In the genomic region with DNA sequence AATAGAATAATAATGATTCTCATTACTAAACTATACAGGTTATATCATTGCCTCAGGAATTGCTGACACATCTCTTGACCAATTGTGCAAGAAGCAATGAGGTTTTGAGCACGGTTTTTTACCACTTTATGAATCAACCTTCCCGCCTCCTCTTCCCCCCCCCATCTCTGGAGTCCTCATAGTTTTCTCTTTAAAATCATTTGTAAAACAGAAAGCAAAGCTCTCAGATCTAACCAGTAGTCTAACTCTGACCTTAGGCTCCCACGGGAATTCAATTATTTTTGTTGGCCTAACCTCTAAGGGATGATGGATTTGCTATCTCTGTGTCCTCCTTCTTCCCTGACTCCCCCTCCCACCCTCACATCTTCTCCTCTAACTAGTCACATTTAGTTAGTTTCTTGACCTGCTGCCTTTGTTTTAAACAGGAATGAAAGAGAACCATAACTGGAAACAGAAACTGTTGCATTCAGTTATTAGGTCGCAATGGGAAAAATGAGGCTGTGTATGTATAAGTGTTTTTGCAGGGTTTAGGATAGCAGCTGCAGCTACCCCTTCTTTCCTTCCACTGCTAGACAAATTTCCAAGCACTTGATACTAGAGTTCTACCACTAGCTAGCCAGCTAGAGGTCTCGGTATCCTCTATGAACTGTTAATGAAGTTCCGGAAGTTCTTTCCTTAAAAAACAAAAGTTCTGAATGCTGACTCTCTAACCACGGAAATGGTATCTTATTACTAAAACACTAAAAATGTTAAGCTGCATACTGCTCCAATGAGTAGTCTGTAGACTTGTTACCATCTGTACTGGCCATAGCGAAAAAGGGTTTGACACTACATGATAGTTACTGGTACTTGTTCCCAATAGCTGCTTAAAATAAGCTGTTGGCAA, we compare ENCODE assay signal across 8 cellular contexts.
DNase-seq lines count a peak whose midpoint lies in the region; ATAC-seq lines count a peak whose summit lies in the region.

No MANE protein-coding gene starts in this region.

- peak overlapping the region in 4 of 11 experiments; percentile 25 to 52 (median 36); a peak in 5 of 22 replicates for H3K9ac ChIP-seq in BLaER1 treated with 17β-estradiol and CSF1 and Interleukin-3, amounts not matched to agents 10 nM and 100 nM

- H3K9me3 ChIP-seq in BLaER1 treated with 17β-estradiol and CSF1 and Interleukin-3, amounts not matched to agents 10 nM and 100 nM (replicated peaks in 1 of 11) = peaks cover 0 to 7% (median 0%) of the 10 kb centered on the region in 11 experiments; a peak in 1 of 22 replicates
- no peaks in the 10 kb centered on the region for H3K9me3 ChIP-seq in aorta (ENCODE audit: control insufficient read depth, low read length)

- DNase-seq in NOMO-1 treated with DMSO at 0.1 percent for 48 hours (lab: John Stamatoyannopoulos, UW; ENCODE audit: unreplicated experiment) (peak; percentile 88), amniotic stem cell (lab: John Stamatoyannopoulos, UW) (peak; percentile 63), lung microvascular endothelial cell (ENCODE audit: low read depth in 2 of 2) (peak; percentile 70 to 93), aorta (no peak), SHP77 treated with DMSO at 0.1 percent for 48 hours (lab: John Stamatoyannopoulos, UW) (no peak), NCI-H2081 (lab: John Stamatoyannopoulos, UW) (no peak)

- peak; percentile 58 for ATAC-seq in GM21717 (IDR thresholded peaks at IDR 0.05; ENCODE audit: unreplicated experiment)
- ATAC-seq in aorta (ENCODE audit: low FRiP score) = peak; percentile 68

- intact Hi-C loops in aorta (cut with DNase I) = no loop called here

- peaks cover 0 to 37% (median 4%) of the 10 kb centered on the region in 11 experiments; a peak in 10 of 22 replicates for H4K20me1 ChIP-seq in BLaER1 treated with 17β-estradiol and CSF1 and Interleukin-3, amounts not matched to agents 10 nM and 100 nM

- peaks cover 0 to 19% (median 0%) of the 10 kb centered on the region in 11 experiments; a peak in 6 of 22 replicates for H3K36me3 ChIP-seq in BLaER1 treated with 17β-estradiol and CSF1 and Interleukin-3, amounts not matched to agents 10 nM and 100 nM
- H3K36me3 ChIP-seq in aorta (ENCODE audit: control insufficient read depth in 1 of 2, insufficient read depth in 2 of 2, low read length in 1 of 2) = no peaks in the 10 kb centered on the region

- peak overlapping the region in 2 of 10 experiments; percentile 12 to 15; a peak in 2 of 20 replicates for H3K4me3 ChIP-seq in BLaER1 treated with 17β-estradiol and CSF1 and Interleukin-3, amounts not matched to agents 10 nM and 100 nM
- peak overlapping the region; percentile 47 for H3K4me3 ChIP-seq in aorta (ENCODE audit: low read length in 2 of 2)

- H3K4me1 ChIP-seq in BLaER1 treated with 17β-estradiol and CSF1 and Interleukin-3, amounts not matched to agents 10 nM and 100 nM = peaks cover 18 to 53% (median 24%) of the 10 kb centered on the region in 10 experiments
- H3K4me1 ChIP-seq in aorta (ENCODE audit: control insufficient read depth in 1 of 2, insufficient read depth in 2 of 2, low read length in 2 of 2) = no peaks in the 10 kb centered on the region

- whole genome bisulfite sequencing in aorta, 2 donors = 19% methylated on average over 8 of the region's 8 CpGs

- no peaks in the 10 kb centered on the region for H3K27me3 ChIP-seq in BLaER1 treated with 17β-estradiol and CSF1 and Interleukin-3, amounts not matched to agents 10 nM and 100 nM
- H3K27me3 ChIP-seq in aorta (ENCODE audit: control insufficient read depth in 1 of 2, insufficient read depth in 2 of 2, low read length in 1 of 2) = no peaks in the 10 kb centered on the region

- H3K4me2 ChIP-seq in BLaER1 treated with 17β-estradiol and CSF1 and Interleukin-3, amounts not matched to agents 10 nM and 100 nM = peak overlapping the region; percentile 13 to 84 (median 52)

- H3K27ac ChIP-seq in BLaER1 treated with 17β-estradiol and CSF1 and Interleukin-3, amounts not matched to agents 10 nM and 100 nM = peak overlapping the region in 10 of 11 experiments; percentile 18 to 77 (median 52); a peak in 17 of 22 replicates
- peak overlapping the region; percentile 43 to 93 for H3K27ac ChIP-seq in aorta (ENCODE audit: low read depth in 1 of 2, low read length in 2 of 2)

Comparison
In these comparisons a context has a peak if more than half of its experiments do, and no peak if none do; other contexts are left out.
1. DNase-seq: peak in NOMO-1 treated with DMSO at 0.1 percent for 48 hours (single experiment), amniotic stem cell (single experiment) and lung microvascular endothelial cell (2 of 2); none in aorta (0 of 2), SHP77 treated with DMSO at 0.1 percent for 48 hours (single experiment) and NCI-H2081 (0 of 2).